8 cellular contexts compared by ENCODE assay signal in the genomic region with DNA sequence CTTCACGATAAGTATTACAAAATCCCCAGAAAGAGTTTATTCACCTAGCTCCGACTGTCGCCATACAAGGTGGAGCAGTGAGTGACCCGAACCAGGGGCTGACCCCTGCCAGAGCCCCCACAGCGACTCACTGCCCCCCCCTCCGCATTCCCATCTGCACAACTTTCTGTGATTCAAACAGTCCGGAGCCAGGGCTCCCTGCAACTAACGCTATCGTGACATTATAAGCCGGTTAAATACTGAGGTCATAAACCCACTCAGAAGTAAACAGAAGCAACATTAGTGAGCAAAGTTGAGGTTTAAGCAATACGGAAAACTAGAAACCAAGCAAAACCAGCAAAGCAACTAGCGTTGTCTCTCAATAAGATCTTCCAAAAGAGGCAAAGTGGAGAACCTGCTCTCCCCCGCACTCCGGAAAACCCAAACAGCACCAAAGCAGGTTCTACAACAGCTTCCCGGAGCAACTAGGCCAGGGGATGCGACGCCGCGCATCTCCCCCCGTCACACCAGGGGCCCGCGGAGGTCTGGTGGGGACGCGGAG. TPM values are rescaled to one million over a fixed set of nuclear protein-coding genes. Genes with fewer than 3 reads are reported as not detected.
DNase-seq lines count a peak whose midpoint lies in the region; ATAC-seq and TF ChIP-seq lines count a peak whose summit lies in the region.

No MANE protein-coding gene starts in this region.

- H3K4me2 ChIP-seq in parathyroid adenoma (ENCODE audit: low read length), result peak overlapping the region; percentile 64

- H3K4me1 ChIP-seq in parathyroid adenoma, result peaks cover 8% of the 10 kb centered on the region

- H3K27me3 ChIP-seq in BJ (ENCODE audit: control insufficient read depth, insufficient read depth, low read length), result no peaks in the 10 kb centered on the region
- H3K27me3 ChIP-seq in parathyroid adenoma (ENCODE audit: control insufficient read depth, insufficient read depth, low read length), result no peaks in the 10 kb centered on the region

- POLR2A ChIA-PET in BJ (lab: Charles Lee), result no interaction called here

- H3K79me2 ChIP-seq in parathyroid adenoma, result peaks cover 42% of the 10 kb centered on the region

- no peak for DNase-seq in BJ (ENCODE audit: low read depth)
- peak; percentile 32 to 36 for DNase-seq in activated CD4-positive, alpha-beta T cell treated with anti-CD3 and anti-CD28 coated beads, Interleukin-2, amount 50 U/mL, for 4 hours
- DNase-seq in foreskin melanocyte, result peak; percentile 19
- no peak for DNase-seq in UCSD-AML1 (lab: John Stamatoyannopoulos, UW; ENCODE audit: unreplicated experiment)
- no peak for DNase-seq in NCI-H774 (lab: John Stamatoyannopoulos, UW)

- peak overlapping the region; percentile 81 for H2AFZ ChIP-seq in parathyroid adenoma

- TF ChIP-seq CTCF in BJ (IDR thresholded peaks at IDR 0.05; ENCODE audit: insufficient read depth, low read depth, low read length) (no peak), parathyroid adenoma (IDR thresholded peaks at IDR 0.05) (no peak)

- peak; percentile 26 for ATAC-seq in HG02943 (IDR thresholded peaks at IDR 0.05; ENCODE audit: low read depth, unreplicated experiment)
- no peak for ATAC-seq in GM21576 (IDR thresholded peaks at IDR 0.05; ENCODE audit: unreplicated experiment)

- H3K4me3 ChIP-seq in BJ (ENCODE audit: low read depth, low read length) (peak overlapping the region; percentile 68), parathyroid adenoma (ENCODE audit: low read depth, low read length) (peak overlapping the region; percentile 62)

- H3K27ac ChIP-seq in parathyroid adenoma, result peak overlapping the region; percentile 70

- CTCF ChIA-PET in BJ (lab: Yijun Ruan, JAX), result interaction anchor here (0.9 to 3.1 kb wide), 14 partner anchors 9 to 66 kb away, joined by 3 to 71 read pairs (median 4); no protein-coding TSS in a partner anchor

- H3K9me3 ChIP-seq in parathyroid adenoma (ENCODE audit: control insufficient read depth, low read length), result no peaks in the 10 kb centered on the region

- no peaks in the 10 kb centered on the region for H3K36me3 ChIP-seq in BJ (ENCODE audit: control insufficient read depth, insufficient read depth, low read length)
- no peaks in the 10 kb centered on the region for H3K36me3 ChIP-seq in parathyroid adenoma (ENCODE audit: control insufficient read depth, insufficient read depth, low read length)

- peak overlapping the region; percentile 21 for H3K9ac ChIP-seq in parathyroid adenoma

RNA-seq across cellular contexts. Expression of gene SCAP, which starts 0.6 kb away (rescaled TPM):
- polyA plus RNA-seq in BJ (2011; rRNA removed), result 17.3 and 30.2 TPM in 2 replicates
- polyA minus RNA-seq in BJ (2011; rRNA and poly(A)+ RNA removed), result 53.3 and 61.8 TPM in 2 replicates

RNA-seq across cellular contexts. Expression of gene ELP6, which starts 38.4 kb away (rescaled TPM):
- 65.1 and 66.8 TPM in 2 replicates for polyA plus RNA-seq in BJ (2011; rRNA removed)
- 17.9 and 34.1 TPM in 2 replicates for polyA minus RNA-seq in BJ (2011; rRNA and poly(A)+ RNA removed)

Comparison
In these comparisons a context has a peak if more than half of its experiments do, and no peak if none do; other contexts are left out.
1. DNase-seq: peak in activated CD4-positive, alpha-beta T cell treated with anti-CD3 and anti-CD28 coated beads, Interleukin-2, amount 50 U/mL, for 4 hours (2 of 2) and foreskin melanocyte (single experiment); none in BJ (single experiment), UCSD-AML1 (single experiment) and NCI-H774 (single experiment).